Comparison of ENCODE assay signal across 8 cellular contexts in the genomic region with DNA sequence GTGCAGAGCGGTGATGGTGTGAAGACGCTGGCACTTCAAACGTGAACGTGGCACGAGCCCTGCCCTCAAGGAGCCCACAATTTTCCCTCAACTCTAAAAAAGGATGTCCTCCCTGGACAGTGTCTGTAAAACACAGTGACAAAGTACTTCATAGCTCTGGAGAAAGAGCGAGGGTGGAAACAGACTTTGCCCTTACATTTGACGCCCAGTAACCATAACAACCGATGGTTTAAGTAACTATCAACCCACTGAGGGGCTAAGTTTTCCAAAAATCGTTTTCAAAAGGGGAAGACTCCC. TPM values are rescaled to one million over a fixed set of nuclear protein-coding genes. Genes with fewer than 3 reads are reported as not detected.
DNase-seq lines count a peak whose midpoint lies in the region; ATAC-seq and TF ChIP-seq lines count a peak whose summit lies in the region.

No MANE protein-coding gene starts in this region.

- H3K27me3 ChIP-seq in SJCRH30 (no peaks in the 10 kb centered on the region), psoas muscle (ENCODE audit: insufficient read depth in 3 of 3, low read length in 2 of 3) (no peaks in the 10 kb centered on the region)

- H3K27ac ChIP-seq in SJCRH30 (peak overlapping the region; percentile 83), psoas muscle (peak overlapping the region; percentile 98)

- H3K4me1 ChIP-seq in SJCRH30: peaks cover 10% of the 10 kb centered on the region; the same call in 1 of the 2 replicates
- H3K4me1 ChIP-seq in psoas muscle: peaks cover 56% of the 10 kb centered on the region

- ATAC-seq in GM21723 (IDR thresholded peaks at IDR 0.05; ENCODE audit: unreplicated experiment): peak; percentile 6
- ATAC-seq in psoas muscle: peak in 2 of 4 donors; percentile 0 to 1
- ATAC-seq in GM21381 (IDR thresholded peaks at IDR 0.05; ENCODE audit: unreplicated experiment): no peak
- no peak for ATAC-seq in HG02763 (IDR thresholded peaks at IDR 0.05; ENCODE audit: unreplicated experiment)
- ATAC-seq in HG03460 (IDR thresholded peaks at IDR 0.05; ENCODE audit: unreplicated experiment): no peak

- H3K9me3 ChIP-seq in SJCRH30 (replicated peaks) (no peaks in the 10 kb centered on the region), psoas muscle (no peaks in the 10 kb centered on the region)

- DNase-seq in SJCRH30 (no peak), fibroblast of the aortic adventitia (ENCODE audit: low read depth) (no peak), psoas muscle (no peak), DMS79 (lab: John Stamatoyannopoulos, UW) (no peak)

- intact Hi-C loops in psoas muscle (cut with DNase I): loop anchor here (1.0 to 5.0 kb wide), 4 partner anchors 45 to 115 kb away; no protein-coding TSS in a partner anchor

- TF ChIP-seq CTCF in fibroblast of the aortic adventitia (IDR thresholded peaks at IDR 0.05; ENCODE audit: insufficient read depth, low read length) (no peak), psoas muscle (IDR thresholded peaks at IDR 0.05) (no peak)

- WGBS in psoas muscle, 3 donors: 9 to 12% (median 9%) methylated on average over 9 of the region's 9 CpGs

- H3K36me3 ChIP-seq in SJCRH30: no peaks in the 10 kb centered on the region
- no peaks in the 10 kb centered on the region for H3K36me3 ChIP-seq in psoas muscle (ENCODE audit: insufficient read depth in 1 of 2, low read depth in 1 of 2)

- H3K4me3 ChIP-seq in SJCRH30 (peak overlapping the region; percentile 94), fibroblast of the aortic adventitia (ENCODE audit: low read depth, low read length) (peak overlapping the region; percentile 81), psoas muscle (peak overlapping the region; percentile 97)

RNA-seq across cellular contexts. Expression of gene TEX2, which starts 1.0 kb away (rescaled TPM):
- 35.5 and 36.2 TPM in 2 replicates for total RNA-seq in SJCRH30 (2014; rRNA removed; shearing (Covaris generic))
- 24.4 and 24.6 TPM in 2 replicates for total RNA-seq in fibroblast of the aortic adventitia (ENCODE audit: low replicate concordance)
- 10 to 100 TPM; 45.7 to 72.7 (median 55.7) TPM for total RNA-seq in psoas muscle
- polyA plus RNA-seq in psoas muscle: 10 to 100 TPM; 29.4 to 57.1 (median 42.9) TPM
